In the genomic region with DNA sequence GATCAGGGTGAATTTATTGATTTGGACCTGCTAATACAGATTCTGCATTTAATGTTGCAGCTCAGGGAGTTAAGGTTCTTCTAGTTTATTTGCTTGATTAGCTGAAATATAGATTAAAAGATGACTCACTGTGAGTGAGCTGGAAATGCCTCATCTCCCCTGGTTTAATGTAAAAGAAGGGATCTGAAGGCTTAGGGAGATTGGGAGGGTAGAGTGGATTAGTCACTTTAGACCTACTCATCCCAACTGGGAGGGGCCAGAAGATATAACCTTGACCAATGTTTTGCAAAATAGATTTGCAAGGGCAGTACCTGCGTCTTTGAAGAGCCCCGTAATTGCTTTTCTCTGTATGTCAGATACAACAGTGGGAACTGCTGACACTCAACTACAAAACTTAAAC, we compare ENCODE assay signal across 17 cellular contexts.
"Had no signal": no experiment of that assay in that cellular context is flagged by ENCODE, and none has a peak within 500 bp of the region (broad histone marks: within the 10 kb centered on the region; RNA-seq: fewer than 3 reads in every experiment).

No MANE protein-coding gene starts in this region.

- H3K36me3 ChIP-seq: tibial artery, uterus, WERI-Rb-1 had no signal

- DNase-seq: activated CD4-positive, alpha-beta memory T cell treated with anti-CD3 and anti-CD28 coated beads for 36 hours; activated naive CD4-positive, alpha-beta T cell treated with anti-CD3 and anti-CD28 coated beads, Interleukin-2, amount 50 U/mL, for 16 hours; activated T-cell treated with anti-CD3 and anti-CD28 coated beads, Interleukin-2, amount 50 U/mL, for 24 hours; cortex of kidney; effector CD8-positive, alpha-beta T cell; mucosa of descending colon; naive thymus-derived CD4-positive, alpha-beta T cell; stimulated activated CD4-positive, alpha-beta T cell treated with anti-CD3 and anti-CD28 coated beads, Interleukin-2, amount 100 ng/mL, for 48 hours; T-helper 1 cell; tibial artery; uterus; WERI-Rb-1 had no signal

- H3K4me2 ChIP-seq: hepatocyte had no signal

- FAIRE-seq: keratinocyte had no signal

- H3K79me2 ChIP-seq: hepatocyte, parathyroid adenoma had no signal

- H2AFZ ChIP-seq: hepatocyte, parathyroid adenoma had no signal

- H3K9ac ChIP-seq: parathyroid adenoma had no signal

- H3K27me3 ChIP-seq: hepatocyte, tibial artery, uterus had no signal

- ATAC-seq: left lobe of liver; mucosa of descending colon; naive thymus-derived CD4-positive, alpha-beta T cell; stimulated activated memory B cell treated with anti-CD40 and anti-IgM and Interleukin-4, amounts not matched to agents 10 μg/mL and 1 μg/mL and 100 μg/mL, for 72 hours had no signal

- H3K27ac ChIP-seq: hepatocyte, parathyroid adenoma, tibial artery, uterus, WERI-Rb-1 had no signal

- H3K4me3 ChIP-seq: hepatocyte, mucosa of descending colon, tibial artery, uterus had no signal

- H3K9me3 ChIP-seq: tibial artery, uterus had no signal

- H3K4me1 ChIP-seq: parathyroid adenoma, tibial artery, uterus had no signal
